Comparison of ENCODE assay signal across 11 cellular contexts in genomic region chr1:45327644-45328515, GRCh38. TPM values are rescaled to one million over a fixed set of nuclear protein-coding genes. Genes with fewer than 3 reads are reported as not detected.
A peak's percentile ranks its signal among the peaks of the same experiment; 100 is the strongest.
DNase-seq lines count a peak whose midpoint lies in the region; ATAC-seq, FAIRE-seq and TF ChIP-seq lines count a peak whose summit lies in the region.
"Had no signal": no experiment of that assay in that cellular context is flagged by ENCODE, and none has a peak within 500 bp of the region (broad histone marks: within the 10 kb centered on the region; RNA-seq: fewer than 3 reads in every experiment).

No MANE protein-coding gene starts in this region.

- WGBS in stomach, 5 donors, result 54 to 64% (median 56%) methylated on average over 11 to 19 of the region's 19 CpGs

- H3K36me3 ChIP-seq in NT2/D1 (ENCODE audit: insufficient read depth, insufficient read length, low read length) (peaks cover 63% of the 10 kb centered on the region), endothelial cell of umbilical vein (ENCODE audit: control insufficient read depth in 2 of 2, extremely low read depth in 1 of 2, insufficient read depth in 2 of 2, low read length in 2 of 2) (no peaks in the 10 kb centered on the region), stomach (peaks cover 23 to 45% (median 38%) of the 10 kb centered on the region in 4 donors)

- peaks cover 7% of the 10 kb centered on the region for H3K79me2 ChIP-seq in endothelial cell of umbilical vein (ENCODE audit: control insufficient read depth, insufficient read depth, low read length)

- no peaks in the 10 kb centered on the region for H3K27me3 Mint-ChIP-seq in activated T-cell treated with anti-CD3 and anti-CD28 coated beads, Interleukin-2, amount 50 U/mL, for 4 hours (ENCODE audit: low read depth)

- TF ChIP-seq CTCF in endothelial cell of umbilical vein (IDR thresholded peaks at IDR 0.05; ENCODE audit: extremely low read depth in 1 of 2, insufficient read depth in 1 of 2, low read depth in 1 of 2, low read length in 2 of 2) (no peak), stomach (IDR thresholded peaks at IDR 0.05) (no peak)

- peaks cover 12% of the 10 kb centered on the region for H3K36me3 Mint-ChIP-seq in activated T-cell treated with anti-CD3 and anti-CD28 coated beads, Interleukin-2, amount 50 U/mL, for 4 hours (ENCODE audit: insufficient read depth)

- H3K4me1 Mint-ChIP-seq in activated T-cell treated with anti-CD3 and anti-CD28 coated beads, Interleukin-2, amount 50 U/mL, for 4 hours (ENCODE audit: low read depth), result peaks cover 10% of the 10 kb centered on the region

- POLR2A ChIA-PET in endothelial cell of umbilical vein (lab: Charles Lee), result interaction anchor here (2.3 to 3.5 kb wide), 2 partner anchors 12 to 316 kb away, joined by 6 to 18 read pairs; partner anchors contain the start of genes MUTYH, TOE1 and UROD

- H3K9me3 ChIP-seq in NT2/D1 (ENCODE audit: insufficient read depth, low read length) (peaks cover 25% of the 10 kb centered on the region), endothelial cell of umbilical vein (replicated peaks; ENCODE audit: control insufficient read depth, insufficient read depth, low read length) (no peaks in the 10 kb centered on the region), stomach (no peaks in the 10 kb centered on the region)
- H3K9me3 ChIP-seq: prostate gland had no signal

- H4K20me1 ChIP-seq in endothelial cell of umbilical vein (replicated peaks; ENCODE audit: control insufficient read depth, extremely low read depth, insufficient read depth, low read length), result no peaks in the 10 kb centered on the region

- peak in 1 of 2 donors; percentile 15 for ATAC-seq in activated T-cell treated with anti-CD3 and anti-CD28 coated beads, Interleukin-2, amount 50 U/mL, for 4 hours
- no peak for ATAC-seq in HG03196 (IDR thresholded peaks at IDR 0.05; ENCODE audit: unreplicated experiment)

- no peak for DNase-seq in activated T-cell treated with anti-CD3 and anti-CD28 coated beads, Interleukin-2, amount 50 U/mL, for 4 hours
- no peak for DNase-seq in activated T-cell treated with anti-CD3 and anti-CD28 coated beads, Interleukin-2, amount 50 U/mL, for 1 hour
- DNase-seq in NT2/D1 (ENCODE audit: low read depth, low spot score) (no peak), endothelial cell of umbilical vein (ENCODE audit: low read depth, low spot score) (no peak), stomach (no peak), NCI-H226 (no peak), medulla oblongata (ENCODE audit: extremely low spot score) (no peak)
- DNase-seq: NCI-H1105 treated with DMSO at 0.1 percent for 48 hours had no signal

- TF ChIP-seq EP300 in stomach (IDR thresholded peaks at IDR 0.05), result no peak

- no peaks in the 10 kb centered on the region for H3K27me3 ChIP-seq in NT2/D1 (ENCODE audit: insufficient read depth, insufficient read length)
- no peaks in the 10 kb centered on the region for H3K27me3 ChIP-seq in endothelial cell of umbilical vein (ENCODE audit: control insufficient read depth in 2 of 2, insufficient read depth in 2 of 2, low read length in 2 of 2)
- H3K27me3 ChIP-seq in stomach, result peaks cover 0 to 5% (median 0%) of the 10 kb centered on the region in 3 donors
- H3K27me3 ChIP-seq: cardiac muscle cell had no signal

- TF ChIP-seq POLR2A in endothelial cell of umbilical vein (IDR thresholded peaks at IDR 0.05; ENCODE audit: low read depth, low read length) (no peak), stomach (IDR thresholded peaks at IDR 0.05) (no peak)

- H3K4me3 ChIP-seq in NT2/D1 (ENCODE audit: insufficient read length, low read depth), result no peak overlapping the region
- peak overlapping the region in 1 of 3 experiments; percentile 18 for H3K4me3 ChIP-seq in endothelial cell of umbilical vein (replicated peaks in 1 of 3; ENCODE audit: insufficient read depth in 1 of 3, low read depth in 1 of 3, low read length in 3 of 3)
- H3K4me3 ChIP-seq in stomach, result peak overlapping the region; percentile 51 to 75 (median 61)
- H3K4me3 ChIP-seq: cardiac muscle cell had no signal

- no peaks in the 10 kb centered on the region for H3K9me1 ChIP-seq in endothelial cell of umbilical vein (replicated peaks; ENCODE audit: control insufficient read depth, extremely low read depth, insufficient read depth, low read length)

- H3K4me3 Mint-ChIP-seq in activated T-cell treated with anti-CD3 and anti-CD28 coated beads, Interleukin-2, amount 50 U/mL, for 4 hours, result peak overlapping the region; percentile 85

- H3K9me3 Mint-ChIP-seq in activated T-cell treated with anti-CD3 and anti-CD28 coated beads, Interleukin-2, amount 50 U/mL, for 4 hours, result no peaks in the 10 kb centered on the region

- H3K4me2 ChIP-seq in endothelial cell of umbilical vein (ENCODE audit: insufficient read depth, low read length), result peak overlapping the region; percentile 72

- FAIRE-seq in endothelial cell of umbilical vein (lab: Jason Lieb, UNC), result no peak

- H3K9ac ChIP-seq in NT2/D1 (ENCODE audit: insufficient read length, low read depth), result peak overlapping the region; percentile 58
- H3K9ac ChIP-seq in endothelial cell of umbilical vein (replicated peaks; ENCODE audit: extremely low read depth, insufficient read depth, low read length), result peak overlapping the region; percentile 53

- H3K27ac ChIP-seq in endothelial cell of umbilical vein (ENCODE audit: insufficient read depth, low read depth, low read length) (no peak overlapping the region), stomach (peak overlapping the region in 1 of 5 donors; percentile 71)
- H3K27ac ChIP-seq: cardiac muscle cell, prostate gland had no signal

- dilution Hi-C loops in endothelial cell of umbilical vein (cut with MboI; ENCODE audit: extremely low pct_ligation_motif_present, low sequenced_read_pairs), result no loop called here

- CTCF ChIA-PET in endothelial cell of umbilical vein (lab: Charles Lee), result interaction anchor here (0.9 to 3.7 kb wide), 6 partner anchors 12 to 310 kb away, joined by 3 to 14 read pairs (median 5); partner anchors contain the start of genes MUTYH and TOE1

- BruUV-seq in endothelial cell of umbilical vein (replicated peaks; lab: Mats Ljungman, UMichigan), result no TSS peak

- intact Hi-C loops in endothelial cell of umbilical vein (cut with micrococcal nuclease) (loop anchor here (1.0 kb wide), 1 partner anchor 12 kb away; the partner anchor contains the start of genes MUTYH and TOE1), stomach (cut with DNase I; ENCODE audit: low total_unique reads) (no loop called here)

- peaks cover 21% of the 10 kb centered on the region for H3K4me1 ChIP-seq in NT2/D1 (ENCODE audit: insufficient read depth, insufficient read length)
- H3K4me1 ChIP-seq in endothelial cell of umbilical vein (ENCODE audit: control insufficient read depth, extremely low read depth, insufficient read depth, low read length), result peaks cover 18% of the 10 kb centered on the region
- H3K4me1 ChIP-seq in stomach, result peaks cover 17 to 39% (median 20%) of the 10 kb centered on the region in 4 donors

- H2AFZ ChIP-seq in endothelial cell of umbilical vein (ENCODE audit: low read depth, low read length), result peak overlapping the region; percentile 95

TF ChIP-seq in endothelial cell of umbilical vein, 7 proteins besides CTCF, POLR2A, EP300 and RAD21 (continues in another document):
- no peak for TF ChIP-seq MYC (IDR thresholded peaks at IDR 0.05; ENCODE audit: low read depth, low read length)
- TF ChIP-seq GATA2 (IDR thresholded peaks at IDR 0.05; ENCODE audit: insufficient read depth, insufficient read length, low read depth, low read length), result no peak
- no peak for TF ChIP-seq FOS (IDR thresholded peaks at IDR 0.05; ENCODE audit: borderline replicate concordance, insufficient read depth, low read length)
- no peak for TF ChIP-seq EZH2 (IDR thresholded peaks at IDR 0.05; ENCODE audit: borderline replicate concordance, low read depth, low read length, severe bottlenecking)

RNA-seq across cellular contexts. Expression of gene HPDL, which starts 1.2 kb away (rescaled TPM):
- 10 to 100 TPM; 32.9 to 55.9 (median 45.6) TPM for total RNA-seq in activated T-cell treated with anti-CD3 and anti-CD28 coated beads, Interleukin-2, amount 50 U/mL, for 4 hours
- total RNA-seq in endothelial cell of umbilical vein (5.6 and 5.9 TPM in 2 replicates), stomach (10 to 100 TPM in 1 of 5 donors, 1 to 10 TPM in 1, not detected in 3; 4.1 to 10.1 TPM)
- polyA plus RNA-seq in endothelial cell of umbilical vein (3.4 and 3.7 TPM in 2 replicates), stomach (1 to 10 TPM; 1.8 to 6.6 (median 3.1) TPM)
- polyA plus RNA-seq in endothelial cell of umbilical vein (2011; cell fraction: cytosol; rRNA removed), result 2.6 and 3.2 TPM in 2 replicates
- 1.1 and 1.8 TPM in 2 replicates for polyA plus RNA-seq in endothelial cell of umbilical vein (2011; cell fraction: nucleus; rRNA removed)
- polyA plus RNA-seq in endothelial cell of umbilical vein (2012), result 1.9 and 3.3 TPM in 2 replicates
- polyA minus RNA-seq in endothelial cell of umbilical vein, result 0.70 and 1.4 TPM in 2 replicates
- 26.3 TPM for polyA minus RNA-seq in endothelial cell of umbilical vein (2011; cell fraction: cytosol; rRNA and poly(A)+ RNA removed)
- polyA minus RNA-seq in endothelial cell of umbilical vein (2011; cell fraction: nucleus; rRNA and poly(A)+ RNA removed), result 0.87 and 0.96 TPM in 2 replicates

RNA-seq across cellular contexts. Expression of gene TOE1, which starts 12.1 kb away (rescaled TPM):
- 10 to 100 TPM; 43.2 to 49.2 (median 45.8) TPM for total RNA-seq in activated T-cell treated with anti-CD3 and anti-CD28 coated beads, Interleukin-2, amount 50 U/mL, for 4 hours
- total RNA-seq in endothelial cell of umbilical vein (15.8 and 16.3 TPM in 2 replicates), stomach (10 to 100 TPM in 2 of 5 donors, 1 to 10 TPM in 2, under 1 TPM in 1; 0.87 to 31.5 (median 8.8) TPM)
- polyA plus RNA-seq in endothelial cell of umbilical vein (24.9 and 25.2 TPM in 2 replicates), stomach (10 to 100 TPM in 1 of 3 donors, 1 to 10 TPM in 2; 6.4 to 11.2 (median 7.3) TPM)
- polyA plus RNA-seq in endothelial cell of umbilical vein (2011; cell fraction: cytosol; rRNA removed), result 25.3 and 32.1 TPM in 2 replicates
- polyA plus RNA-seq in endothelial cell of umbilical vein (2011; cell fraction: nucleus; rRNA removed), result 33.1 and 34.5 TPM in 2 replicates
- polyA plus RNA-seq in endothelial cell of umbilical vein (2012), result 10.8 and 12.9 TPM in 2 replicates
- polyA minus RNA-seq in endothelial cell of umbilical vein, result 27.8 and 33.5 TPM in 2 replicates
- 30.7 TPM for polyA minus RNA-seq in endothelial cell of umbilical vein (2011; cell fraction: cytosol; rRNA and poly(A)+ RNA removed)
- 13.7 and 21.1 TPM in 2 replicates for polyA minus RNA-seq in endothelial cell of umbilical vein (2011; cell fraction: nucleus; rRNA and poly(A)+ RNA removed)

RNA-seq across cellular contexts. Expression of gene MUTYH, which starts 12.4 kb away (rescaled TPM):
- 10 to 100 TPM; 52.0 to 57.0 (median 54.4) TPM for total RNA-seq in activated T-cell treated with anti-CD3 and anti-CD28 coated beads, Interleukin-2, amount 50 U/mL, for 4 hours
- total RNA-seq in endothelial cell of umbilical vein, result 14.3 and 16.6 TPM in 2 replicates
- 12.3 and 15.0 TPM in 2 replicates for polyA plus RNA-seq in endothelial cell of umbilical vein
- 7.5 and 10.4 TPM in 2 replicates for polyA plus RNA-seq in endothelial cell of umbilical vein (2011; cell fraction: cytosol; rRNA removed)
- 57.5 and 66.2 TPM in 2 replicates for polyA plus RNA-seq in endothelial cell of umbilical vein (2011; cell fraction: nucleus; rRNA removed)
- polyA plus RNA-seq in endothelial cell of umbilical vein (2012), result 6.0 and 8.2 TPM in 2 replicates
- 6.1 and 9.3 TPM in 2 replicates for polyA minus RNA-seq in endothelial cell of umbilical vein
- polyA minus RNA-seq in endothelial cell of umbilical vein (2011; cell fraction: cytosol; rRNA and poly(A)+ RNA removed), result 8.7 TPM
- 11.3 and 14.0 TPM in 2 replicates for polyA minus RNA-seq in endothelial cell of umbilical vein (2011; cell fraction: nucleus; rRNA and poly(A)+ RNA removed)
- total RNA-seq in stomach, result 10 to 100 TPM; 11.6 to 88.7 (median 19.1) TPM
- polyA plus RNA-seq in stomach, result 10 to 100 TPM; 19.4 to 24.1 (median 20.0) TPM
